ENCODE assay signal across 1 cellular context in the genomic region with DNA sequence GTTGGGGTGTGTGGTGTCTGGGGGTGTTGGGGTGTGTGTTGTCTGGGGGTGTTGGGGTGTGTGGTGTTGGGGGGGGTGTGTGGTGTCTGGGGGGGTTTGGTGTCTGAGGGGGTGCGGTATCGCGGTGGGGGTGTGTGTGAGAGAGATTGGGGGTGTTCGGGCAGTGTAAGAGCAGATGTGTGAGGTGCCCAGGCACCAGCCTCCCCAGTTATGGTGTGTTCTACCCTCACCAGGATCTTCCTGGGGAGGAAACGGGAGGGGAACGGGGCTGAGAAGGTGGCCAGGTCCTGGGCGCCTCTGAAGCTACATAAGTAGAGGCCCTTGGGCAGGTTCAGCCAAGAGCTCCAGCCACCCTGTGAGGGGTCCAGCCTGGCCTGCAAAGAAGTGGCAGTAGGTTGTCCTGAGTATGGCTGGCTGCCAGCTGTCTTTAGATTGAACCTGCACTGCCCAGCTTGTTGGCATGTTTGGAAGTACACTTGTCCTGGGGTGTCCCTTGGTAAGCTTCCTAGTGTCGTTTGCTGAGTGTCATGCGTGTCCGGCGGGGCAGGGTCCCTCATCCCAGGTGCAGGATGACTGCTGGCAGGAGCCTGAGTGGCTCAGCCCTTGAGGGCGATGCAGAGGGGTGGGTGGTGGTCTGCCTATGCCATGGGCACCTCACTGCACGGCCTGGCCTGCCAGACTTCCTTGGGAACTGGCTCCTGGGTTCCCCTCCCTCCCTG.
TF ChIP-seq lines count a peak whose summit lies in the region.

No MANE protein-coding gene starts in this region.

TF ChIP-seq in HEK293, 187 proteins besides CTCF, POLR2A, EP300 and RAD21:
- peak; percentile 12; the same call in 1 of the 2 replicates for TF ChIP-seq ZBTB10 (tag by site-specific recombination; IDR thresholded peaks at IDR 0.05)
- TF ChIP-seq, protein P1, sequence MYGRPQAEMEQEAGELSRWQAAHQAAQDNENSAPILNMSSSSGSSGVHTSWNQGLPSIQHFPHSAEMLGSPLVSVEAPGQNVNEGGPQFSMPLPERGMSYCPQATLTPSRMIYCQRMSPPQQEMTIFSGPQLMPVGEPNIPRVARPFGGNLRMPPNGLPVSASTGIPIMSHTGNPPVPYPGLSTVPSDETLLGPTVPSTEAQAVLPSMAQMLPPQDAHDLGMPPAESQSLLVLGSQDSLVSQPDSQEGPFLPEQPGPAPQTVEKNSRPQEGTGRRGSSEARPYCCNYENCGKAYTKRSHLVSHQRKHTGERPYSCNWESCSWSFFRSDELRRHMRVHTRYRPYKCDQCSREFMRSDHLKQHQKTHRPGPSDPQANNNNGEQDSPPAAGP (tag by site-specific recombination; IDR thresholded peaks at IDR 0.05): no peak
